14 cellular contexts compared by ENCODE assay signal in genomic region chr3:8606666-8607065, GRCh38. TPM values are rescaled to one million over a fixed set of nuclear protein-coding genes. Genes with fewer than 3 reads are reported as not detected.
"Had no signal": no experiment of that assay in that cellular context is flagged by ENCODE, and none has a peak within 500 bp of the region (broad histone marks: within the 10 kb centered on the region; RNA-seq: fewer than 3 reads in every experiment).

No MANE protein-coding gene starts in this region.

- H3K4me3 Mint-ChIP-seq: activated B cell treated with CpG ODN at 0.5 μM for 24 hours; activated CD4-positive, alpha-beta T cell treated with anti-CD3 and anti-CD28 coated beads, Interleukin-2, amount 10 ng/mL, durations not matched to agents 7 days and 5 days; activated naive CD4-positive, alpha-beta T cell treated with anti-CD3 and anti-CD28 coated beads for 36 hours; mesothelial cell of epicardium; naive B cell had no signal

- H3K27me3 Mint-ChIP-seq: activated CD4-positive, alpha-beta T cell treated with anti-CD3 and anti-CD28 coated beads, Interleukin-2, amount 10 ng/mL, durations not matched to agents 7 days and 5 days had no signal

- H3K27ac ChIP-seq: cardiac muscle cell, left ventricle myocardium inferior, tibial nerve had no signal

- H3K36me3 ChIP-seq: cardiac muscle cell, heart right ventricle, left ventricle myocardium inferior, tibial nerve had no signal

- H3K36me3 Mint-ChIP-seq: mesothelial cell of epicardium, naive B cell had no signal

- H3K27me3 ChIP-seq: cardiac muscle cell, heart right ventricle, tibial nerve had no signal

- H3K4me1 Mint-ChIP-seq: activated B cell treated with CpG ODN at 0.5 μM for 24 hours; activated CD4-positive, alpha-beta T cell treated with anti-CD3 and anti-CD28 coated beads, Interleukin-2, amount 10 ng/mL, durations not matched to agents 7 days and 5 days had no signal

- H3K27ac Mint-ChIP-seq: activated B cell treated with CpG ODN at 0.5 μM for 24 hours; activated CD4-positive, alpha-beta T cell treated with anti-CD3 and anti-CD28 coated beads, Interleukin-2, amount 10 ng/mL, durations not matched to agents 7 days and 5 days; activated naive CD4-positive, alpha-beta T cell treated with anti-CD3 and anti-CD28 coated beads for 36 hours; naive B cell had no signal

- DNase-seq: activated B cell treated with CpG ODN at 0.5 μM for 24 hours; activated CD4-positive, alpha-beta T cell treated with anti-CD3 and anti-CD28 coated beads, Interleukin-2, amount 10 ng/mL, durations not matched to agents 7 days and 5 days; activated CD8-positive, alpha-beta memory T cell treated with anti-CD3 and anti-CD28 coated beads for 24 hours; activated naive CD4-positive, alpha-beta T cell treated with anti-CD3 and anti-CD28 coated beads for 36 hours; heart right ventricle; left ventricle myocardium inferior; naive B cell; small intestine; T-helper 2 cell had no signal

- H3K9me3 ChIP-seq: heart right ventricle, left ventricle myocardium inferior, tibial nerve had no signal

- H3K4me3 ChIP-seq: cardiac muscle cell, heart right ventricle, left ventricle myocardium inferior, tibial nerve had no signal

- H3K9me3 Mint-ChIP-seq: activated CD4-positive, alpha-beta T cell treated with anti-CD3 and anti-CD28 coated beads, Interleukin-2, amount 10 ng/mL, durations not matched to agents 7 days and 5 days; activated naive CD4-positive, alpha-beta T cell treated with anti-CD3 and anti-CD28 coated beads for 36 hours had no signal

RNA-seq across cellular contexts. Expression of gene SSUH2, which starts 37.9 kb away (rescaled TPM):
- total RNA-seq: activated B cell treated with CpG ODN at 0.5 μM for 24 hours; activated CD4-positive, alpha-beta T cell treated with anti-CD3 and anti-CD28 coated beads, Interleukin-2, amount 10 ng/mL, durations not matched to agents 7 days and 5 days; osteoblast had no signal
- polyA plus RNA-seq: cardiac muscle cell, endothelial cell of umbilical vein had no signal
